30 cellular contexts compared by ENCODE assay signal in genomic region chr4:15676039-15676438, GRCh38.
"Had no signal": no experiment of that assay in that cellular context is flagged by ENCODE, and none has a peak within 500 bp of the region (broad histone marks: within the 10 kb centered on the region; RNA-seq: fewer than 3 reads in every experiment).

No MANE protein-coding gene starts in this region.

- DNase-seq: activated CD4-positive, alpha-beta memory T cell treated with anti-CD3 and anti-CD28 coated beads for 36 hours; activated CD4-positive, alpha-beta T cell treated with anti-CD3 and anti-CD28 coated beads, Interleukin-2, amount 10 ng/mL, durations not matched to agents 24 days and 14 days; activated CD4-positive, CD25-positive, alpha-beta regulatory T cell treated with anti-CD3 and anti-CD28 coated beads, Interleukin-2, amount 50 U/mL, for 72 hours; activated CD8-positive, alpha-beta memory T cell treated with anti-CD3 and anti-CD28 coated beads, Interleukin-2, amount 50 U/mL, for 4 hours; activated effector memory CD4-positive, alpha-beta T cell treated with anti-CD3 and anti-CD28 coated beads, Interleukin-2, amount 50 U/mL, for 16 hours; activated naive CD4-positive, alpha-beta T cell treated with anti-CD3 and anti-CD28 coated beads, Interleukin-2, amount 10 ng/mL, durations not matched to agents 7 days and 5 days; activated naive CD8-positive, alpha-beta T cell treated with anti-CD3 and anti-CD28 coated beads, Interleukin-2, amount 10 ng/mL, durations not matched to agents 7 days and 5 days; activated T-cell treated with anti-CD3 and anti-CD28 coated beads, Interleukin-2, amount 50 U/mL, for 1 hour; brain microvascular endothelial cell; caudate nucleus; foreskin fibroblast; hypothalamus; natural killer cell; ovary; stimulated activated CD4-positive, alpha-beta T cell treated with anti-CD3 and anti-CD28 coated beads, Interleukin-12 subunit alpha, Interleukin-12 subunit beta, amount 100 ng/mL, for 4 hours; stimulated activated CD4-positive, alpha-beta T cell treated with anti-CD3 and anti-CD28 coated beads, Interleukin-4, amount 100 ng/mL, for 1 hour; T1000; uterus had no signal

- H3K9me3 ChIP-seq: ascending aorta, heart left ventricle, ovary, uterus had no signal

- H3K4me3 ChIP-seq: ascending aorta, heart left ventricle, ovary, skin epidermis, uterus had no signal

- H3K4me3 Mint-ChIP-seq: activated CD4-positive, alpha-beta memory T cell treated with anti-CD3 and anti-CD28 coated beads for 36 hours; activated CD4-positive, alpha-beta T cell treated with anti-CD3 and anti-CD28 coated beads, Interleukin-2, amount 10 ng/mL, durations not matched to agents 24 days and 14 days; activated naive CD4-positive, alpha-beta T cell treated with anti-CD3 and anti-CD28 coated beads, Interleukin-2, amount 10 ng/mL, durations not matched to agents 7 days and 5 days; activated naive CD8-positive, alpha-beta T cell treated with anti-CD3 and anti-CD28 coated beads, Interleukin-2, amount 10 ng/mL, durations not matched to agents 7 days and 5 days; activated T-helper 1 cell treated with anti-CD3 and anti-CD28 coated beads, Interleukin-12 subunit alpha, Interleukin-12 subunit beta, Interleukin-2, Interleukin-4 antibody, amounts not matched to agents 30 ng/mL and 10 ng/mL and 1 ng/mL, durations not matched to agents 14 hours and 24 hours and 36 hours; memory B cell; natural killer cell; stimulated activated effector memory CD8-positive, alpha-beta T cell treated with anti-CD3 and anti-CD28 coated beads, Interleukin-12 subunit alpha, Interleukin-12 subunit beta, amount 100 ng/mL, for 72 hours; stimulated activated naive CD8-positive, alpha-beta T cell treated with anti-CD3 and anti-CD28 coated beads, Interleukin-15, Interleukin-2, amounts not matched to agents 100 ng/mL and 50 ng/mL, for 24 hours; type B pancreatic cell had no signal

- ATAC-seq: esophagus mucosa; heart left ventricle; natural killer cell; sciatic nerve; stimulated activated effector memory CD8-positive, alpha-beta T cell treated with anti-CD3 and anti-CD28 coated beads, Interleukin-12 subunit alpha, Interleukin-12 subunit beta, amount 100 ng/mL, for 72 hours had no signal

- H3K4me1 Mint-ChIP-seq: memory B cell had no signal

- H3K27ac ChIP-seq: ascending aorta, brain microvascular endothelial cell, ovary, skin epidermis, uterus had no signal

- H3K36me3 ChIP-seq: ascending aorta, brain microvascular endothelial cell, heart left ventricle, ovary, uterus had no signal

- H3K27ac Mint-ChIP-seq: activated CD4-positive, alpha-beta memory T cell treated with anti-CD3 and anti-CD28 coated beads for 36 hours; activated CD4-positive, alpha-beta T cell treated with anti-CD3 and anti-CD28 coated beads, Interleukin-2, amount 10 ng/mL, durations not matched to agents 24 days and 14 days; activated naive CD4-positive, alpha-beta T cell treated with anti-CD3 and anti-CD28 coated beads, Interleukin-2, amount 10 ng/mL, durations not matched to agents 7 days and 5 days; activated naive CD8-positive, alpha-beta T cell treated with anti-CD3 and anti-CD28 coated beads, Interleukin-2, amount 10 ng/mL, durations not matched to agents 7 days and 5 days; activated T-helper 1 cell treated with anti-CD3 and anti-CD28 coated beads, Interleukin-12 subunit alpha, Interleukin-12 subunit beta, Interleukin-2, Interleukin-4 antibody, amounts not matched to agents 30 ng/mL and 10 ng/mL and 1 ng/mL, durations not matched to agents 14 hours and 24 hours and 36 hours; memory B cell; natural killer cell; progenitor cell of endocrine pancreas; stimulated activated effector memory CD8-positive, alpha-beta T cell treated with anti-CD3 and anti-CD28 coated beads, Interleukin-12 subunit alpha, Interleukin-12 subunit beta, amount 100 ng/mL, for 72 hours; stimulated activated naive CD8-positive, alpha-beta T cell treated with anti-CD3 and anti-CD28 coated beads, Interleukin-15, Interleukin-2, amounts not matched to agents 100 ng/mL and 50 ng/mL, for 24 hours; type B pancreatic cell had no signal

- H3K36me3 Mint-ChIP-seq: memory B cell, natural killer cell had no signal

- H3K27me3 Mint-ChIP-seq: activated CD4-positive, alpha-beta memory T cell treated with anti-CD3 and anti-CD28 coated beads for 36 hours; activated CD4-positive, alpha-beta T cell treated with anti-CD3 and anti-CD28 coated beads, Interleukin-2, amount 10 ng/mL, durations not matched to agents 24 days and 14 days; activated naive CD4-positive, alpha-beta T cell treated with anti-CD3 and anti-CD28 coated beads, Interleukin-2, amount 10 ng/mL, durations not matched to agents 7 days and 5 days; activated naive CD8-positive, alpha-beta T cell treated with anti-CD3 and anti-CD28 coated beads, Interleukin-2, amount 10 ng/mL, durations not matched to agents 7 days and 5 days; memory B cell; progenitor cell of endocrine pancreas; stimulated activated naive CD8-positive, alpha-beta T cell treated with anti-CD3 and anti-CD28 coated beads, Interleukin-15, Interleukin-2, amounts not matched to agents 100 ng/mL and 50 ng/mL, for 24 hours; type B pancreatic cell had no signal

- H3K4me1 ChIP-seq: uterus had no signal

- H3K9me3 Mint-ChIP-seq: activated CD4-positive, alpha-beta memory T cell treated with anti-CD3 and anti-CD28 coated beads for 36 hours; activated CD4-positive, alpha-beta T cell treated with anti-CD3 and anti-CD28 coated beads, Interleukin-2, amount 10 ng/mL, durations not matched to agents 24 days and 14 days; activated naive CD4-positive, alpha-beta T cell treated with anti-CD3 and anti-CD28 coated beads, Interleukin-2, amount 10 ng/mL, durations not matched to agents 7 days and 5 days; activated naive CD8-positive, alpha-beta T cell treated with anti-CD3 and anti-CD28 coated beads, Interleukin-2, amount 10 ng/mL, durations not matched to agents 7 days and 5 days; activated T-helper 1 cell treated with anti-CD3 and anti-CD28 coated beads, Interleukin-12 subunit alpha, Interleukin-12 subunit beta, Interleukin-2, Interleukin-4 antibody, amounts not matched to agents 30 ng/mL and 10 ng/mL and 1 ng/mL, durations not matched to agents 14 hours and 24 hours and 36 hours; memory B cell; natural killer cell; stimulated activated effector memory CD8-positive, alpha-beta T cell treated with anti-CD3 and anti-CD28 coated beads, Interleukin-12 subunit alpha, Interleukin-12 subunit beta, amount 100 ng/mL, for 72 hours; stimulated activated naive CD8-positive, alpha-beta T cell treated with anti-CD3 and anti-CD28 coated beads, Interleukin-15, Interleukin-2, amounts not matched to agents 100 ng/mL and 50 ng/mL, for 24 hours; type B pancreatic cell had no signal

- FAIRE-seq: endothelial cell of umbilical vein had no signal

- H3K27me3 ChIP-seq: ascending aorta, brain microvascular endothelial cell, heart left ventricle, ovary, uterus had no signal
